ENCODE assay signal across 27 cellular contexts in genomic region chr10:124263726-124264125, GRCh38.
"Had no signal": no experiment of that assay in that cellular context is flagged by ENCODE, and none has a peak within 500 bp of the region (broad histone marks: within the 10 kb centered on the region; RNA-seq: fewer than 3 reads in every experiment).

No MANE protein-coding gene starts in this region.

- DNase-seq: hypothalamus; immature natural killer cell; kidney; left colon; mesendoderm; naive B cell; natural killer cell; nephron progenitor cell; occipital lobe; ovary; right lobe of liver; stimulated activated CD4-positive, alpha-beta T cell treated with anti-CD3 and anti-CD28 coated beads, Interleukin-12 subunit alpha, Interleukin-12 subunit beta, amount 100 ng/mL, for 4 hours; stimulated activated CD4-positive, alpha-beta T cell treated with anti-CD3 and anti-CD28 coated beads, Interleukin-15, amount 100 ng/mL, for 24 hours; stimulated activated CD4-positive, alpha-beta T cell treated with anti-CD3 and anti-CD28 coated beads, Interleukin-2, amount 100 ng/mL, for 24 hours; stimulated activated CD4-positive, alpha-beta T cell treated with anti-CD3 and anti-CD28 coated beads, Interleukin-4, amount 100 ng/mL, for 1 hour; stimulated activated naive B cell treated with anti-CD40 and anti-IgM and Interleukin-4, amounts not matched to agents 10 μg/mL and 1 μg/mL and 100 μg/mL, for 72 hours; trophoblast cell; uterus had no signal

- H3K36me3 ChIP-seq: left lung, neural progenitor cell, neutrophil, ovary, right atrium auricular region, right lobe of liver, suprapubic skin, thoracic aorta, tibial artery, uterus had no signal

- H3K4me1 ChIP-seq: neural progenitor cell, right atrium auricular region, right lobe of liver, suprapubic skin, uterus had no signal

- ATAC-seq: left colon; left lung; natural killer cell; right lobe of liver; stimulated activated naive B cell treated with anti-CD40 and anti-IgM and Interleukin-4, amounts not matched to agents 10 μg/mL and 1 μg/mL and 100 μg/mL, for 72 hours had no signal

- H3K27ac ChIP-seq: left lung, neural progenitor cell, neutrophil, ovary, right atrium auricular region, right lobe of liver, suprapubic skin, thoracic aorta, tibial artery, uterus had no signal

- H3K9me3 ChIP-seq: neutrophil, ovary, right lobe of liver, thoracic aorta, uterus had no signal

- H3K27me3 ChIP-seq: left lung, neural progenitor cell, neutrophil, ovary, right atrium auricular region, right lobe of liver, suprapubic skin, tibial artery, uterus had no signal

- H3K4me3 ChIP-seq: left lung, lung, neural progenitor cell, ovary, right atrium auricular region, right lobe of liver, smooth muscle cell, suprapubic skin, thoracic aorta, tibial artery, uterus had no signal
